Comparison of ENCODE assay signal across 28 cellular contexts in the genomic region with DNA sequence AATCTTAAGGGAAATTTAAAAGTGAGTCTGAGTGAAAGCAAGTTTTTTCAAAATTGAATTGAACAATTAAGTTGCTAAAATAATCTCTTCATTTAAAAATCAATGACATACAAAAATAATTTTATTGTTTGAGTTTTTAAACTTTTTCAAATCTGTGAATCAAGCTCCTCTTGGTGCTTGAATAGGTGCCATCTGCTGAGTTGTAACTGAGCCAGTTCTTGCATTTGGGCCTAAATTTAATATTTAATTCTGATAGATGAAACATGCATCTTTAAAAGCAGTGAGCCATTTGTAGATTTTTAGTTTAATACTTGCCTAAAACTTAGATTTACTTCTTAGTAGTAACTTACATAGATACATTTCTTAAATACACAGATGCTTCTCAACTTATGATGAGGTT. TPM values are rescaled to one million over a fixed set of nuclear protein-coding genes. Genes with fewer than 3 reads are reported as not detected.
"Had no signal": no experiment of that assay in that cellular context is flagged by ENCODE, and none has a peak within 500 bp of the region (broad histone marks: within the 10 kb centered on the region; RNA-seq: fewer than 3 reads in every experiment).

No MANE protein-coding gene starts in this region.

- H3K36me3 ChIP-seq: colonic mucosa, heart left ventricle, right atrium auricular region, suprapubic skin, tibial artery, upper lobe of right lung had no signal

- H3K27me3 ChIP-seq: colonic mucosa, foreskin keratinocyte, heart left ventricle, right atrium auricular region, suprapubic skin, tibial artery, upper lobe of right lung had no signal

- H3K9me3 ChIP-seq: colonic mucosa, suprapubic skin, upper lobe of right lung had no signal

- H3K4me1 ChIP-seq: colonic mucosa, right atrium auricular region, tibial artery, upper lobe of right lung had no signal

- H3K4me3 ChIP-seq: colonic mucosa, heart left ventricle, right atrium auricular region, suprapubic skin, tibial artery, upper lobe of right lung had no signal

- FAIRE-seq: bronchial epithelial cell, TTC549 had no signal

- ATAC-seq: activated naive CD4-positive, alpha-beta T cell treated with anti-CD3 and anti-CD28 coated beads, Interleukin-2, amount 50 U/mL, for 72 hours; activated T-cell treated with anti-CD3 and anti-CD28 coated beads, Interleukin-2, amount 50 U/mL, for 72 hours; effector memory CD8-positive, alpha-beta T cell; natural killer cell; upper lobe of right lung had no signal

- H3K27ac ChIP-seq: colonic mucosa, foreskin keratinocyte, heart left ventricle, right atrium auricular region, suprapubic skin, tibial artery, upper lobe of right lung, VCaP had no signal

- DNase-seq: activated CD4-positive, alpha-beta T cell treated with anti-CD3 and anti-CD28 coated beads for 4 hours; activated CD4-positive, alpha-beta T cell treated with anti-CD3 and anti-CD28 coated beads, Interleukin-2, amount 50 U/mL, for 4 hours; activated naive CD4-positive, alpha-beta T cell; activated T-cell treated with anti-CD3 and anti-CD28 coated beads for 4 hours; activated T-cell treated with anti-CD3 and anti-CD28 coated beads, Interleukin-2, amount 50 U/mL, for 72 hours; colonic mucosa; effector memory CD8-positive, alpha-beta T cell; erythroblast; heart left ventricle; hypothalamus; immature natural killer cell; natural killer cell; stimulated activated naive CD4-positive, alpha-beta T cell; T-helper 9 cell; tibial artery; upper lobe of right lung had no signal

RNA-seq across cellular contexts. Expression of gene SPATA31D1, which starts 31.8 kb away (rescaled TPM):
- total RNA-seq: activated naive CD4-positive, alpha-beta T cell treated with anti-CD3 and anti-CD28 coated beads, Interleukin-2, amount 50 U/mL, for 72 hours; activated T-cell treated with anti-CD3 and anti-CD28 coated beads, Interleukin-2, amount 50 U/mL, for 72 hours; bronchial epithelial cell; colonic mucosa; fibroblast of lung; foreskin keratinocyte; kidney epithelial cell; lower leg skin; natural killer cell; omental fat pad; pulmonary artery endothelial cell; right atrium auricular region; upper lobe of right lung had no signal
- polyA plus RNA-seq: fibroblast of lung, foreskin keratinocyte, heart left ventricle, immature natural killer cell had no signal
